ENCODE assay signal across 8 cellular contexts in genomic region chr6:27056615-27057014, GRCh38.
"Had no signal": no experiment of that assay in that cellular context is flagged by ENCODE, and none has a peak within 500 bp of the region (broad histone marks: within the 10 kb centered on the region; RNA-seq: fewer than 3 reads in every experiment).

No MANE protein-coding gene starts in this region.

- H3K4me3 ChIP-seq: GM12878 had no signal

- DNase-seq: GDM1, GF-D8 had no signal

- ATAC-seq: GM12878 had no signal

- FAIRE-seq: G401.6, GM12878, GM12891, GM12892, GM18507, GM19239 had no signal
